In genomic region chr1:164558461-164559341, GRCh38 we compare ENCODE assay signal across 8 cellular contexts. TPM values are rescaled to one million over a fixed set of nuclear protein-coding genes. Genes with fewer than 3 reads are reported as not detected.
DNase-seq lines count a peak whose midpoint lies in the region; ATAC-seq, FAIRE-seq and TF ChIP-seq lines count a peak whose summit lies in the region.

Gene PBX1 (plus strand): TSS chr1:164559184.

- H3K9me3 ChIP-seq in Panc1 (ENCODE audit: control insufficient read depth, insufficient read depth, low read depth, low read length): no peaks in the 10 kb centered on the region

- in situ Hi-C loops in Panc1 (cut with HindIII; ENCODE audit: low pct_unique_long_range_greater_than_20kb, low sequenced_read_pairs): no loop called here

- DNase-seq in D721Med (ENCODE audit: insufficient read length, low spot score) (peak; percentile 67), Panc1 (ENCODE audit: low read depth, low spot score) (peak; percentile 51), activated T-helper 1 cell treated with Interleukin-2 at 50 U/mL for 16 hours (ENCODE audit: low read depth) (peak; percentile 54), fibroblast of gingiva (ENCODE audit: low read depth) (peak; percentile 99), myocyte (ENCODE audit: low read depth) (peak; percentile 98)
- DNase-seq in Jurkat, Clone E6-1 (ENCODE audit: low read depth, low spot score): peak; percentile 88
- DNase-seq in stimulated activated CD8-positive, alpha-beta memory T cell treated with anti-CD3 and anti-CD28 coated beads, Interleukin-7, amount 100 ng/mL, for 24 hours (ENCODE audit: low read depth): peak; percentile 52

- peak; percentile 86 for FAIRE-seq in D721Med (lab: Jason Lieb, UNC)

- intact Hi-C loops in Panc1 (cut with micrococcal nuclease; ENCODE audit: unreplicated experiment): no loop called here

- no TSS peak for BruUV-seq in Panc1 (replicated peaks; lab: Mats Ljungman, UMichigan)

- peak within 1 kb of the TSS; percentile 51; the same call in 1 of the 2 replicates for H3K27ac ChIP-seq in Panc1 (ENCODE audit: low read length)

- H3K36me3 ChIP-seq in Panc1 (ENCODE audit: control insufficient read depth, insufficient read depth, low read length): no peaks in the 10 kb centered on the region; the same call in 1 of the 2 replicates

- peak within 1 kb of the TSS; percentile 53 for H3K4me3 ChIP-seq in Jurkat, Clone E6-1 (ENCODE audit: low read length)
- H3K4me3 ChIP-seq in Panc1 (ENCODE audit: low read depth in 2 of 2, low read length in 2 of 2): peak within 1 kb of the TSS; percentile 48

- TF ChIP-seq CTCF in D721Med (IDR thresholded peaks at IDR 0.05; ENCODE audit: insufficient read depth, missing control alignments) (no peak), Panc1 (IDR thresholded peaks at IDR 0.05) (no peak)

- H3K27me3 ChIP-seq in Panc1 (ENCODE audit: control insufficient read depth, insufficient read depth, low read length): peaks cover 12% of the 10 kb centered on the region

- ATAC-seq in GM21717 (IDR thresholded peaks at IDR 0.05; ENCODE audit: unreplicated experiment): peak; percentile 100
- peak; percentile 100 for ATAC-seq in Panc1

- CTCF ChIA-PET in Panc1 (lab: Charles Lee): no interaction called here

- POLR2A ChIA-PET in Panc1 (lab: Charles Lee): interaction anchor here (0.5 kb wide), 1 partner anchor 1997 kb away, joined by 5 read pairs; the partner anchor contains the start of gene UAP1

- peaks cover 6% of the 10 kb centered on the region; the same call in 1 of the 2 replicates for H3K4me1 ChIP-seq in Panc1 (ENCODE audit: control insufficient read depth, insufficient read depth, low read length)

RNA-seq across cellular contexts. Expression of gene PBX1, which starts in this region (rescaled TPM):
- polyA plus RNA-seq in Jurkat, Clone E6-1 (2012; ENCODE audit: insufficient read depth, insufficient read length): 1.5 TPM
- total RNA-seq in Panc1 (2021; ENCODE audit: unreplicated experiment): 2.0 TPM
- polyA plus RNA-seq in Panc1 (2012; ENCODE audit: insufficient read length): 0.59 TPM
- 4.6 and 7.0 TPM in 2 replicates for total RNA-seq in myocyte
- polyA plus RNA-seq in myocyte (2012): 4.6 TPM

Comparison
In these comparisons a context has a peak if more than half of its experiments do, and no peak if none do; other contexts are left out.
1. Peak in every context shown above with its lines: DNase-seq, ATAC-seq, H3K4me3 ChIP-seq and H3K27ac ChIP-seq.